Comparison of ENCODE assay signal across 1 cellular context in genomic region chr1:23384312-23385058, GRCh38.
TF ChIP-seq lines count a peak whose summit lies in the region.

No MANE protein-coding gene starts in this region.

TF ChIP-seq in HepG2, 621 proteins besides CTCF, POLR2A, EP300 and RAD21:
- TF ChIP-seq FOXA3 (CRISPR knock-in tag; IDR thresholded peaks at IDR 0.05) = 0 out of 2 replicates have a peak, but pooled peaks have one; percentile 9
- TF ChIP-seq ARID5B (CRISPR knock-in tag; IDR thresholded peaks at IDR 0.05) = peak; percentile 12; the same call in 1 of the 2 replicates
- TF ChIP-seq FOSL2 (CRISPR knock-in tag; IDR thresholded peaks at IDR 0.05) = peak; percentile 55
- no peak for TF ChIP-seq ZFP91 (CRISPR knock-in tag; IDR thresholded peaks at IDR 0.05; ENCODE audit: borderline replicate concordance)
- TF ChIP-seq ETV5 (CRISPR knock-in tag; IDR thresholded peaks at IDR 0.05; ENCODE audit: borderline replicate concordance) = peak; percentile 31; the same call in 1 of the 2 replicates
- 0 out of 2 replicates have a peak, but pooled peaks have one; percentile 2 for TF ChIP-seq ZNF687 (CRISPR knock-in tag; IDR thresholded peaks at IDR 0.05)
- no peak for TF ChIP-seq SRSF4 (IDR thresholded peaks at IDR 0.05; ENCODE audit: low read depth, low read length, poor library complexity, severe bottlenecking)
- TF ChIP-seq GABPA (IDR thresholded peaks at IDR 0.05; ENCODE audit: low read depth, low read length) = no peak
- peak; percentile 43; the same call in 1 of the 2 replicates for TF ChIP-seq GABPA (CRISPR knock-in tag; IDR thresholded peaks at IDR 0.05; ENCODE audit: low read depth)
- TF ChIP-seq PAXIP1 (CRISPR knock-in tag; conservative IDR thresholded peaks at IDR 0.05) = 0 out of 2 replicates have a peak, but pooled peaks have one; percentile 23
- TF ChIP-seq ZBTB33 (CRISPR knock-in tag; IDR thresholded peaks at IDR 0.05) = peak; percentile 94
